14 cellular contexts compared by ENCODE assay signal in the genomic region with DNA sequence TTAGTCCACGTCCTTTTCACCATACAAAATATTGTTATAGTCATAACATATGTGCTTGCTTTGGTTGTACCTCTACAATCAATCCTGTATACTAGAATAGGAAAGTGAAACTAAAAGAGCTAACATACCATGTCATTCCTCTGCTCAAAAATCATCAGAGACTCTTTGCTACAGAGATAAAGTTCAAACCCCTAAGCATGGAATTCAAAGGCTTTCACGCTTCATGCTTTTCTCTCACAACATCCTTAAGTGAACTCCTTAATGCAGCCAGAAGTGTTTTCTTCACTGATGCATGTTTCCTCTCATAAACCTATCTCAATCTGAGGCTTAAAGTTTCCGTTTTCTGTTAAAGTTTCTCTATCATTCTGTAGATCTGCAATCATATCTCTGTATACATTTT.
DNase-seq lines count a peak whose midpoint lies in the region; ATAC-seq and TF ChIP-seq lines count a peak whose summit lies in the region.
"Had no signal": no experiment of that assay in that cellular context is flagged by ENCODE, and none has a peak within 500 bp of the region (broad histone marks: within the 10 kb centered on the region; RNA-seq: fewer than 3 reads in every experiment).

No MANE protein-coding gene starts in this region.

- H3K27me3 ChIP-seq in KMS-11 (ENCODE audit: insufficient read depth, low read depth) (no peaks in the 10 kb centered on the region), muscle layer of duodenum (ENCODE audit: low read depth, low read length) (no peaks in the 10 kb centered on the region), dorsolateral prefrontal cortex (no peaks in the 10 kb centered on the region)

- peak overlapping the region; percentile 54 for H3K27ac ChIP-seq in KMS-11
- H3K27ac ChIP-seq in muscle layer of duodenum (ENCODE audit: low read length) = no peak overlapping the region
- no peak overlapping the region for H3K27ac ChIP-seq in dorsolateral prefrontal cortex
- H3K27ac ChIP-seq: PC-9 had no signal

- no peaks in the 10 kb centered on the region for H4K20me1 ChIP-seq in KMS-11 (ENCODE audit: insufficient read depth)

- no peak overlapping the region for H3K4me3 Mint-ChIP-seq in chondrocyte (ENCODE audit: unreplicated experiment)
- H3K4me3 Mint-ChIP-seq: stimulated activated naive CD8-positive, alpha-beta T cell treated with anti-CD3 and anti-CD28 coated beads, Interleukin-15, Interleukin-2, amounts not matched to agents 100 ng/mL and 50 ng/mL, for 24 hours had no signal

- DNase-seq in chondrocyte (ENCODE audit: low spot score) (no peak), DMS79 (lab: John Stamatoyannopoulos, UW) (no peak), dorsolateral prefrontal cortex (no peak)
- DNase-seq in central memory CD4-positive, alpha-beta T cell = no peak
- DNase-seq: activated naive CD4-positive, alpha-beta T cell treated with Interleukin-2 at 50 U/mL for 16 hours; effector CD4-positive, alpha-beta T cell; hippocampal formation; NCI-H1417; PC-9 had no signal

- intact Hi-C loops in dorsolateral prefrontal cortex (cut with DNase I) = no loop called here

- H3K27me3 Mint-ChIP-seq in chondrocyte (ENCODE audit: low read depth) = no peaks in the 10 kb centered on the region
- H3K27me3 Mint-ChIP-seq: stimulated activated naive CD8-positive, alpha-beta T cell treated with anti-CD3 and anti-CD28 coated beads, Interleukin-15, Interleukin-2, amounts not matched to agents 100 ng/mL and 50 ng/mL, for 24 hours had no signal

- H3K4me2 ChIP-seq in KMS-11 = peak overlapping the region; percentile 86
- H3K4me2 ChIP-seq: PC-9 had no signal

- no peaks in the 10 kb centered on the region for H3K36me3 Mint-ChIP-seq in chondrocyte (ENCODE audit: low read depth)

- peak; percentile 96 for ATAC-seq in GM18868 (IDR thresholded peaks at IDR 0.05; ENCODE audit: unreplicated experiment)
- peak; percentile 79 for ATAC-seq in HG02571 (IDR thresholded peaks at IDR 0.05; ENCODE audit: unreplicated experiment)

- peaks cover 0 to 2% of the 10 kb centered on the region in 2 donors for H3K9me3 ChIP-seq in muscle layer of duodenum (ENCODE audit: control insufficient read depth in 1 of 2, low read length in 2 of 2)

- H3K36me3 ChIP-seq in KMS-11 (ENCODE audit: insufficient read depth) = no peaks in the 10 kb centered on the region
- H3K36me3 ChIP-seq in muscle layer of duodenum (ENCODE audit: control insufficient read depth in 1 of 2, insufficient read depth in 2 of 2, low read length in 2 of 2) = no peaks in the 10 kb centered on the region

- H3K4me1 Mint-ChIP-seq in chondrocyte (ENCODE audit: low read depth) = peaks cover 4% of the 10 kb centered on the region

- TF ChIP-seq CTCF in KMS-11 (conservative IDR thresholded peaks at IDR 0.05; ENCODE audit: low read depth, low read length) (no peak), chondrocyte (IDR thresholded peaks at IDR 0.05) (no peak), dorsolateral prefrontal cortex (IDR thresholded peaks at IDR 0.05 in 54 of 56, conservative IDR thresholded peaks at IDR 0.05 in 2 of 56; ENCODE audit: low read depth in 1 of 56, partially characterized antibody in 56 of 56) (no peak)

- no peaks in the 10 kb centered on the region for H3K79me2 ChIP-seq in KMS-11 (ENCODE audit: insufficient read depth, low read depth)

- no peak overlapping the region for H3K27ac Mint-ChIP-seq in chondrocyte (ENCODE audit: unreplicated experiment)
- H3K27ac Mint-ChIP-seq: stimulated activated naive CD8-positive, alpha-beta T cell treated with anti-CD3 and anti-CD28 coated beads, Interleukin-15, Interleukin-2, amounts not matched to agents 100 ng/mL and 50 ng/mL, for 24 hours had no signal

- H3K9ac ChIP-seq in KMS-11 = peak overlapping the region; percentile 55

- H3K4me1 ChIP-seq in KMS-11 (ENCODE audit: low read depth, poor library complexity, severe bottlenecking) = peaks cover 7% of the 10 kb centered on the region
- no peaks in the 10 kb centered on the region for H3K4me1 ChIP-seq in muscle layer of duodenum (ENCODE audit: control insufficient read depth in 1 of 2, insufficient read depth in 2 of 2, low read length in 2 of 2)

- peak overlapping the region; percentile 77 for H2AFZ ChIP-seq in KMS-11 (ENCODE audit: low read depth)
- H2AFZ ChIP-seq: PC-9 had no signal

- no peaks in the 10 kb centered on the region for H3K9me3 Mint-ChIP-seq in chondrocyte (ENCODE audit: low read depth)
- H3K9me3 Mint-ChIP-seq: stimulated activated naive CD8-positive, alpha-beta T cell treated with anti-CD3 and anti-CD28 coated beads, Interleukin-15, Interleukin-2, amounts not matched to agents 100 ng/mL and 50 ng/mL, for 24 hours had no signal

- H3K4me3 ChIP-seq in KMS-11 (IDR thresholded peaks at IDR 0.05; ENCODE audit: insufficient read depth, low read depth, low read length) (peak overlapping the region; percentile 37), muscle layer of duodenum (ENCODE audit: low read depth in 1 of 2, low read length in 2 of 2) (peak overlapping the region; percentile 38 to 43), dorsolateral prefrontal cortex (peak overlapping the region in 25 of 59 donors; percentile 3 to 49 (median 33))
- H3K4me3 ChIP-seq: PC-9 had no signal
